8 cellular contexts compared by ENCODE assay signal in the genomic region with DNA sequence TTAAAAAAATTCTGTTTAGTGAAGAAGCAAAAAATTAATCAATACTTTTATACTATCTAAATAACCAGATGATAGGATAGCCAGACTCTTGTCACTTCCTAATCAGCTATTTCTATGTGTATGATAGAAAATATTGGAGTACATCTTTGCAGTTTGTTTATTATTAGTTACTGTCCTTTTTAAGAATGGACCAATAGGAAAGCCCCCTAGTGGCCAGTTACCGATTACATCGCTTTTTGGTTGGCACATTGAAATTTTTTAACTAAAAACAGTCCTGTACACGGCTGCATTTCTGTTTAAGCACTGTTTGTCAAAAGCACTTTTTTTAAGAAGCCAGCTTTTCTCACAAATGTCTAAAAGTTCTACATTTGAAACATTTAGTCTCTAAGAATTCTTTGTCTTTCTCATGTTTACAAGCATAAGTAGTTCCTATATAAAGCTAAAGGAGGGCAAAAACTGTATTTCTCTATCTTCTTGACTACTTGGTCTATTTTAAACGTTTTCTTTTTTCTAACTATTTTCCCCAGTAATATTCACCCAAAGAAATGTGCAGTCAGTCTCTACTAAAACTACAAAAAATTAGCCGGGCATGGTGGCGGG.
A peak's percentile ranks its signal among the peaks of the same experiment; 100 is the strongest.
DNase-seq lines count a peak whose midpoint lies in the region; FAIRE-seq and TF ChIP-seq lines count a peak whose summit lies in the region.

No MANE protein-coding gene starts in this region.

- no peaks in the 10 kb centered on the region for H3K9me3 ChIP-seq in sigmoid colon
- H3K9me3 ChIP-seq in effector memory CD4-positive, alpha-beta T cell (ENCODE audit: control insufficient read depth, low read length) = no peaks in the 10 kb centered on the region

- H3K36me3 ChIP-seq in sigmoid colon = no peaks in the 10 kb centered on the region
- H3K36me3 ChIP-seq in effector memory CD4-positive, alpha-beta T cell (ENCODE audit: control insufficient read depth, insufficient read depth, low read length) = no peaks in the 10 kb centered on the region

- no peak overlapping the region for H3K27ac ChIP-seq in C4-2B
- no peak overlapping the region for H3K27ac ChIP-seq in sigmoid colon
- H3K27ac ChIP-seq in effector memory CD4-positive, alpha-beta T cell (ENCODE audit: insufficient read depth, low read length, poor library complexity, severe bottlenecking) = no peak overlapping the region

- peak; percentile 52 for FAIRE-seq in H54 (lab: Jason Lieb, UNC)

- TF ChIP-seq CTCF in C4-2B (conservative IDR thresholded peaks at IDR 0.05) (peak; percentile 81), sigmoid colon (IDR thresholded peaks at IDR 0.05) (peak in 3 of 4 experiments; percentile 45 to 71 (median 56))

- intact Hi-C loops in sigmoid colon (cut with DNase I) = loop anchor here (5.0 kb wide), 2 partner anchors 229 to 754 kb away; no protein-coding TSS in a partner anchor

- TF ChIP-seq POLR2A in H54 (IDR thresholded peaks at IDR 0.05; ENCODE audit: low read depth, low read length) (no peak), sigmoid colon (IDR thresholded peaks at IDR 0.05) (no peak)

- no peak overlapping the region for H3K4me3 ChIP-seq in sigmoid colon
- no peak overlapping the region for H3K4me3 ChIP-seq in effector memory CD4-positive, alpha-beta T cell (ENCODE audit: insufficient read depth, low read depth, low read length, poor library complexity, severe bottlenecking)

- TF ChIP-seq EP300 in sigmoid colon (IDR thresholded peaks at IDR 0.05) = no peak

- WGBS in sigmoid colon, 2 donors = 34 to 38% methylated on average over 6 of the region's 6 CpGs

- DNase-seq in H54 (ENCODE audit: insufficient read length, low spot score) = no peak
- peak; percentile 59 for DNase-seq in RPMI8226
- peak; percentile 53 for DNase-seq in fibroblast of gingiva (ENCODE audit: low read depth)
- no peak for DNase-seq in sigmoid colon
- DNase-seq in GM19238 (ENCODE audit: insufficient read length, low spot score) = no peak
- no peak for DNase-seq in effector memory CD4-positive, alpha-beta T cell
- no peak for DNase-seq in NCI-H1694 (lab: John Stamatoyannopoulos, UW)

- H3K27me3 ChIP-seq in sigmoid colon = no peaks in the 10 kb centered on the region
- no peaks in the 10 kb centered on the region for H3K27me3 ChIP-seq in effector memory CD4-positive, alpha-beta T cell (replicated peaks; ENCODE audit: control insufficient read depth, insufficient read depth, low read length, poor library complexity, severe bottlenecking)

- H3K4me1 ChIP-seq in sigmoid colon = peaks cover 0 to 4% (median 0%) of the 10 kb centered on the region in 4 donors
- no peaks in the 10 kb centered on the region for H3K4me1 ChIP-seq in effector memory CD4-positive, alpha-beta T cell (ENCODE audit: control insufficient read depth, insufficient read depth, low read length, poor library complexity, severe bottlenecking)

Comparison
In these comparisons a context has a peak if more than half of its experiments do, and no peak if none do; other contexts are left out.
1. DNase-seq: peak in RPMI8226 (single experiment) and fibroblast of gingiva (single experiment); none in H54 (single experiment), sigmoid colon (single experiment), GM19238 (single experiment), effector memory CD4-positive, alpha-beta T cell (0 of 3) and NCI-H1694 (single experiment).